In the genomic region with DNA sequence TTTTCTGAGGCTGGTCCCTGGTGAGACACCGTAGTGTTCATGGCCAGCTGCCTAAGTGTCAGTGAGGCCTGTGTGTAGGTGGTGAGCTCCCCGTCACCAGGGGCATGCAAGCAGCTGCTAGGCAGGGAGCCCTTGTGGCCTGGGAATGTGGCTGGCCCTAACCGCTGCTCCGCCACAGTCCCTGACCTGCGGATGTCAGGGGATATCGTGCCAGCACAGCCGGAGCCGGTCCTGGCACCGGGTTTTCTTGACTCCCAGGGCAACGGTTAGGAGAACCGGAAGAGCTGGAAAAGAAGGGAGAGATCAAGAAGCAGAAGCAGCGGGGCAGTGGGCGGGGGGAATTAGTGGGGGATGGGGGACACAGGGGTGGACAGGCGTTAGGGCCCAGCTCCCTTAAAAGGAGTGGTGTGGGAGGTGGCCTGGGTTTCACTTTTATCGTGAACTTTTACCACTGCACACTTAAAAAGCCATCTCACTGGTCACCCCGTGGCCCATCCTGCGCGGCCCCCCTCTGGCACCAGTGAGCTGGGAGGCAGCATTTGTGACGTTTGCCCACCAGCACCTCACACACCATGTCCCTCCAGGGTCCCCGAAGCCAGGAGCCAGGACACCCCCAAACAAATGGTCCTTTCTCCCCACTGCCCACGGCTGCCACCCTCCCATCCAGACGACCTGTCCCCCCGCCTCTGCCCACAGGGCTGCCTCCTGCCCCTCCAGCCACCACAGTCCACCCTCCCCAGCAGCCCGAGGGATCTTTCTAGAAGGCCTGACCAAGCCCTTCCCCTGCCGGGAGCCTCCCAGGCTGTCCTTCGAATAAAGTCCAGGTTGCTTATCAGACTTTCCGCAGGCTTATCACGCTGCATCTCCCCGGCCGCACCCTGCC, we compare ENCODE assay signal across 8 cellular contexts. TPM values are rescaled to one million over a fixed set of nuclear protein-coding genes. Genes with fewer than 3 reads are reported as not detected.
DNase-seq lines count a peak whose midpoint lies in the region; ATAC-seq and TF ChIP-seq lines count a peak whose summit lies in the region.

No MANE protein-coding gene starts in this region.

- no peak for ATAC-seq in central memory CD8-positive, alpha-beta T cell (replicated peaks; ENCODE audit: extremely low read depth, poor library complexity, severe bottlenecking)
- ATAC-seq in lung (ENCODE audit: insufficient read depth, low FRiP score) (no peak), GM18520 (IDR thresholded peaks at IDR 0.05; ENCODE audit: unreplicated experiment) (no peak)
- ATAC-seq in activated T-cell treated with anti-CD3 and anti-CD28 coated beads, Interleukin-2, amount 50 U/mL, for 72 hours (replicated peaks in 1 of 2), result no peak

- H3K4me3 ChIP-seq in A673 (ENCODE audit: low read depth, low read length, poor library complexity, severe bottlenecking) (no peak overlapping the region), lung (no peak overlapping the region)

- H3K9me3 ChIP-seq in A673 (ENCODE audit: low read depth, low read length, poor library complexity, severe bottlenecking) (no peaks in the 10 kb centered on the region), lung (ENCODE audit: control insufficient read depth in 2 of 2, insufficient read depth in 1 of 2, low read length in 1 of 2) (no peaks in the 10 kb centered on the region)

- H3K36me3 Mint-ChIP-seq in central memory CD8-positive, alpha-beta T cell (ENCODE audit: insufficient read depth), result no peaks in the 10 kb centered on the region
- H3K36me3 Mint-ChIP-seq in activated T-cell treated with anti-CD3 and anti-CD28 coated beads, Interleukin-2, amount 50 U/mL, for 72 hours (ENCODE audit: insufficient read depth in 2 of 2), result no peaks in the 10 kb centered on the region

- H3K4me1 ChIP-seq in A673 (ENCODE audit: insufficient read depth, low read length, poor library complexity, severe bottlenecking), result peaks cover 10% of the 10 kb centered on the region
- H3K4me1 ChIP-seq in lung (ENCODE audit: control insufficient read depth in 2 of 2, insufficient read depth in 2 of 2, low read length in 2 of 2), result peaks cover 0 to 14% of the 10 kb centered on the region in 2 donors

- no TSS peak for BruUV-seq in A673 (replicated peaks; lab: Mats Ljungman, UMichigan)

- H3K27ac ChIP-seq in A673 (ENCODE audit: low read depth, low read length, poor library complexity, severe bottlenecking) (peak overlapping the region; percentile 1), lung (ENCODE audit: low read depth in 1 of 2, low read length in 1 of 2) (peak overlapping the region in 1 of 2 donors; percentile 82)

- no peaks in the 10 kb centered on the region for H3K27me3 ChIP-seq in A673 (replicated peaks; ENCODE audit: insufficient read depth, low read depth, low read length, poor library complexity)
- no peaks in the 10 kb centered on the region for H3K27me3 ChIP-seq in lung (ENCODE audit: control insufficient read depth, insufficient read depth)

- no peak for DNase-seq in A673 (ENCODE audit: low spot score)
- DNase-seq in central memory CD8-positive, alpha-beta T cell (ENCODE audit: low spot score in 2 of 2), result no peak
- peak; percentile 47 for DNase-seq in lung (ENCODE audit: low spot score)
- peak; percentile 75 for DNase-seq in ureter (ENCODE audit: low spot score)
- DNase-seq in activated T-cell treated with anti-CD3 and anti-CD28 coated beads, Interleukin-2, amount 50 U/mL, for 72 hours, result no peak
- DNase-seq in HK-2 (ENCODE audit: unreplicated experiment), result no peak

- H3K4me3 Mint-ChIP-seq in central memory CD8-positive, alpha-beta T cell, result peak overlapping the region; percentile 63
- peak overlapping the region in 1 of 2 donors; percentile 46 for H3K4me3 Mint-ChIP-seq in activated T-cell treated with anti-CD3 and anti-CD28 coated beads, Interleukin-2, amount 50 U/mL, for 72 hours

- no peaks in the 10 kb centered on the region for H3K9me3 Mint-ChIP-seq in central memory CD8-positive, alpha-beta T cell
- no peaks in the 10 kb centered on the region for H3K9me3 Mint-ChIP-seq in activated T-cell treated with anti-CD3 and anti-CD28 coated beads, Interleukin-2, amount 50 U/mL, for 72 hours

- no peak for TF ChIP-seq EP300 in Ishikawa (IDR thresholded peaks at IDR 0.05; ENCODE audit: borderline replicate concordance)

- TF ChIP-seq RAD21 in Ishikawa (IDR thresholded peaks at IDR 0.05; ENCODE audit: low read depth), result no peak

- no peaks in the 10 kb centered on the region for H3K27me3 Mint-ChIP-seq in central memory CD8-positive, alpha-beta T cell
- H3K27me3 Mint-ChIP-seq in activated T-cell treated with anti-CD3 and anti-CD28 coated beads, Interleukin-2, amount 50 U/mL, for 72 hours (ENCODE audit: low read depth), result no peaks in the 10 kb centered on the region

- POLR2A ChIA-PET in A673 (lab: Charles Lee; ENCODE audit: low non-redundant PET), result no interaction called here

- TF ChIP-seq CTCF in A673 (conservative IDR thresholded peaks at IDR 0.05; ENCODE audit: low read depth, low read length) (no peak), lung (IDR thresholded peaks at IDR 0.05; ENCODE audit: control extremely low read depth, extremely low read depth) (no peak)

- whole genome bisulfite sequencing in lung, 2 donors, result 21 to 31% methylated on average over 30 of the region's 30 CpGs

- no peak overlapping the region for H3K27ac Mint-ChIP-seq in central memory CD8-positive, alpha-beta T cell (ENCODE audit: low read depth)
- no peak overlapping the region for H3K27ac Mint-ChIP-seq in activated T-cell treated with anti-CD3 and anti-CD28 coated beads, Interleukin-2, amount 50 U/mL, for 72 hours

- intact Hi-C loops in A673 (cut with micrococcal nuclease; ENCODE audit: unreplicated experiment), result no loop called here

- no peaks in the 10 kb centered on the region for H3K36me3 ChIP-seq in A673 (ENCODE audit: insufficient read depth, low read length, poor library complexity, severe bottlenecking)
- H3K36me3 ChIP-seq in lung (ENCODE audit: control insufficient read depth in 2 of 2, insufficient read depth in 2 of 2, low read length in 2 of 2), result no peaks in the 10 kb centered on the region

- peaks cover 22% of the 10 kb centered on the region for H3K4me1 Mint-ChIP-seq in central memory CD8-positive, alpha-beta T cell
- peaks cover 15% of the 10 kb centered on the region for H3K4me1 Mint-ChIP-seq in activated T-cell treated with anti-CD3 and anti-CD28 coated beads, Interleukin-2, amount 50 U/mL, for 72 hours (ENCODE audit: low read depth)

- CTCF ChIA-PET in A673 (lab: Charles Lee), result no interaction called here

TF ChIP-seq in Ishikawa, 13 proteins besides CTCF, POLR2A, EP300 and RAD21:
- TF ChIP-seq EGR1 (IDR thresholded peaks at IDR 0.05), result no peak
- TF ChIP-seq, protein P1, sequence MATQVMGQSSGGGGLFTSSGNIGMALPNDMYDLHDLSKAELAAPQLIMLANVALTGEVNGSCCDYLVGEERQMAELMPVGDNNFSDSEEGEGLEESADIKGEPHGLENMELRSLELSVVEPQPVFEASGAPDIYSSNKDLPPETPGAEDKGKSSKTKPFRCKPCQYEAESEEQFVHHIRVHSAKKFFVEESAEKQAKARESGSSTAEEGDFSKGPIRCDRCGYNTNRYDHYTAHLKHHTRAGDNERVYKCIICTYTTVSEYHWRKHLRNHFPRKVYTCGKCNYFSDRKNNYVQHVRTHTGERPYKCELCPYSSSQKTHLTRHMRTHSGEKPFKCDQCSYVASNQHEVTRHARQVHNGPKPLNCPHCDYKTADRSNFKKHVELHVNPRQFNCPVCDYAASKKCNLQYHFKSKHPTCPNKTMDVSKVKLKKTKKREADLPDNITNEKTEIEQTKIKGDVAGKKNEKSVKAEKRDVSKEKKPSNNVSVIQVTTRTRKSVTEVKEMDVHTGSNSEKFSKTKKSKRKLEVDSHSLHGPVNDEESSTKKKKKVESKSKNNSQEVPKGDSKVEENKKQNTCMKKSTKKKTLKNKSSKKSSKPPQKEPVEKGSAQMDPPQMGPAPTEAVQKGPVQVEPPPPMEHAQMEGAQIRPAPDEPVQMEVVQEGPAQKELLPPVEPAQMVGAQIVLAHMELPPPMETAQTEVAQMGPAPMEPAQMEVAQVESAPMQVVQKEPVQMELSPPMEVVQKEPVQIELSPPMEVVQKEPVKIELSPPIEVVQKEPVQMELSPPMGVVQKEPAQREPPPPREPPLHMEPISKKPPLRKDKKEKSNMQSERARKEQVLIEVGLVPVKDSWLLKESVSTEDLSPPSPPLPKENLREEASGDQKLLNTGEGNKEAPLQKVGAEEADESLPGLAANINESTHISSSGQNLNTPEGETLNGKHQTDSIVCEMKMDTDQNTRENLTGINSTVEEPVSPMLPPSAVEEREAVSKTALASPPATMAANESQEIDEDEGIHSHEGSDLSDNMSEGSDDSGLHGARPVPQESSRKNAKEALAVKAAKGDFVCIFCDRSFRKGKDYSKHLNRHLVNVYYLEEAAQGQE (IDR thresholded peaks at IDR 0.05; ENCODE audit: low read depth), result no peak
- TF ChIP-seq, protein P2, sequence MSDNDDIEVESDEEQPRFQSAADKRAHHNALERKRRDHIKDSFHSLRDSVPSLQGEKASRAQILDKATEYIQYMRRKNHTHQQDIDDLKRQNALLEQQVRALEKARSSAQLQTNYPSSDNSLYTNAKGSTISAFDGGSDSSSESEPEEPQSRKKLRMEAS (IDR thresholded peaks at IDR 0.05), result peak; percentile 39; the same call in 1 of the 2 replicates
- no peak for TF ChIP-seq CEBPB (IDR thresholded peaks at IDR 0.05)

RNA-seq across cellular contexts. Expression of gene MICALL2, which starts 1.7 kb away (rescaled TPM):
- total RNA-seq in A673 (2021) (10.1 and 11.8 TPM in 2 replicates), lung (10 to 100 TPM; 19.0 to 70.6 TPM), ureter (54.7 TPM)
- polyA plus RNA-seq in lung, result 10 to 100 TPM; 31.8 to 50.1 TPM
- total RNA-seq in activated T-cell treated with anti-CD3 and anti-CD28 coated beads, Interleukin-2, amount 50 U/mL, for 72 hours, result 1 to 10 TPM; 3.5 to 3.7 TPM

RNA-seq across cellular contexts. Expression of gene INTS1, which starts 43.2 kb away (rescaled TPM):
- 129 and 141 TPM in 2 replicates for total RNA-seq in A673 (2021)
- total RNA-seq in lung, result 100 to 1,000 TPM in 1 of 2 donors, 10 to 100 TPM in 1; 31.2 to 121 TPM
- polyA plus RNA-seq in lung, result 10 to 100 TPM; 45.8 to 46.2 TPM
- 97.5 TPM for total RNA-seq in ureter
- 10 to 100 TPM; 57.0 to 63.9 TPM for total RNA-seq in activated T-cell treated with anti-CD3 and anti-CD28 coated beads, Interleukin-2, amount 50 U/mL, for 72 hours

Comparison
In these comparisons a context has a peak if more than half of its experiments do, and no peak if none do; other contexts are left out.
1. DNase-seq: peak in lung (single experiment) and ureter (single experiment); none in A673 (single experiment), central memory CD8-positive, alpha-beta T cell (0 of 2), activated T-cell treated with anti-CD3 and anti-CD28 coated beads, Interleukin-2, amount 50 U/mL, for 72 hours (0 of 2) and HK-2 (single experiment).